ENCODE assay signal across 8 cellular contexts in genomic region chr19:48993175-48994034, GRCh38. TPM values are rescaled to one million over a fixed set of nuclear protein-coding genes. Genes with fewer than 3 reads are reported as not detected.
DNase-seq lines count a peak whose midpoint lies in the region; ATAC-seq and TF ChIP-seq lines count a peak whose summit lies in the region.

TSS of gene GYS1 (minus strand) at chr19:48993309. CDS start at chr19:48993112, 197 bp downstream.
TSS of gene RUVBL2 (plus strand) at chr19:48993887. CDS start at chr19:48993912, 25 bp downstream.

- H3K9me3 ChIP-seq in GM23248 (ENCODE audit: low read depth) = no peaks in the 10 kb centered on the region
- H3K9me3 ChIP-seq in fibroblast of lung (ENCODE audit: control insufficient read depth, insufficient read depth, low read depth, low read length) = no peaks in the 10 kb centered on the region

- in situ Hi-C loops in GM23248 (cut with MboI) = no loop called here

- H3K4me1 ChIP-seq in GM23248 (ENCODE audit: insufficient read depth) = peaks cover 17% of the 10 kb centered on the region; the same call in 1 of the 2 replicates
- H3K4me1 ChIP-seq in fibroblast of lung (ENCODE audit: control insufficient read depth, extremely low read depth, insufficient read depth, low read length) = peaks cover 19% of the 10 kb centered on the region

- H3K4me2 ChIP-seq in GM23248 (ENCODE audit: unreplicated experiment) (peak within 1 kb of the TSS; percentile 92), fibroblast of lung (ENCODE audit: extremely low read depth, insufficient read depth, low read length) (peak within 1 kb of the TSS; percentile 80)

- TF ChIP-seq CTCF in fibroblast of lung (conservative IDR thresholded peaks at IDR 0.05 in 1 of 2, IDR thresholded peaks at IDR 0.05 in 1 of 2; ENCODE audit: low read depth in 1 of 2, low read length in 2 of 2) = peak; percentile 62 to 90

- H2AFZ ChIP-seq in GM23248 (peak within 1 kb of the TSS; percentile 65), fibroblast of lung (ENCODE audit: low read length) (peak within 1 kb of the TSS; percentile 78)

- H3K27ac ChIP-seq in GM23248 (peak within 1 kb of the TSS; percentile 96), fibroblast of lung (ENCODE audit: insufficient read depth, low read length) (peak within 1 kb of the TSS; percentile 98)

- H3K27me3 Mint-ChIP-seq in activated T-helper 17 cell treated with anti-CD3 and anti-CD28 coated beads, Interleukin-2, amount 50 U/mL, for 72 hours = no peaks in the 10 kb centered on the region
- H3K27me3 Mint-ChIP-seq in naive thymus-derived CD8-positive, alpha-beta T cell = no peaks in the 10 kb centered on the region

- POLR2A ChIA-PET in naive thymus-derived CD8-positive, alpha-beta T cell (lab: Charles Lee) = interaction anchor here (0.5 to 3.4 kb wide), 35 partner anchors 10 to 795 kb away, joined by 3 to 53 read pairs (median 4); partner anchors contain the start of genes AP2A1, BAX, BCL2L12 and CA11

- H3K4me3 Mint-ChIP-seq in activated T-helper 17 cell treated with anti-CD3 and anti-CD28 coated beads, Interleukin-2, amount 50 U/mL, for 72 hours = peak within 1 kb of the TSS; percentile 86
- H3K4me3 Mint-ChIP-seq in naive thymus-derived CD8-positive, alpha-beta T cell = peak within 1 kb of the TSS; percentile 92 to 98 (median 94)

- DNase-seq in Daoy (ENCODE audit: low read depth) (peak; percentile 100), GM23248 (peak; percentile 100), LHCN-M2 (ENCODE audit: low read depth) (peak; percentile 99), RPMI8226 (peak; percentile 98), fibroblast of lung (ENCODE audit: low read depth in 2 of 2) (peak; percentile 99)
- peak; percentile 98 to 100 (median 99) for DNase-seq in naive thymus-derived CD8-positive, alpha-beta T cell
- DNase-seq in stimulated activated naive CD4-positive, alpha-beta T cell treated with Interleukin-2 at 50 U/mL for 16 hours (lab: John Stamatoyannopoulos, UW) = peak; percentile 99

- ATAC-seq in activated T-helper 17 cell treated with anti-CD3 and anti-CD28 coated beads, Interleukin-2, amount 50 U/mL, for 72 hours (replicated peaks) = peak; percentile 95
- ATAC-seq in naive thymus-derived CD8-positive, alpha-beta T cell = peak; percentile 92

- H3K36me3 ChIP-seq in GM23248 (ENCODE audit: low read depth) (peaks cover 3% of the 10 kb centered on the region; the same call in 1 of the 2 replicates), fibroblast of lung (ENCODE audit: control insufficient read depth, insufficient read depth, low read length) (peaks cover 5% of the 10 kb centered on the region)

- H3K9me3 Mint-ChIP-seq in activated T-helper 17 cell treated with anti-CD3 and anti-CD28 coated beads, Interleukin-2, amount 50 U/mL, for 72 hours = no peaks in the 10 kb centered on the region
- no peaks in the 10 kb centered on the region for H3K9me3 Mint-ChIP-seq in naive thymus-derived CD8-positive, alpha-beta T cell

- 0 out of 2 replicates have a peak, but pooled peaks cover 4% of the 10 kb centered on the region for H4K20me1 ChIP-seq in GM23248 (ENCODE audit: insufficient read depth)
- H4K20me1 ChIP-seq in fibroblast of lung (ENCODE audit: control insufficient read depth, extremely low read depth, insufficient read depth, low read length) = no peaks in the 10 kb centered on the region

- peak within 1 kb of the TSS; percentile 92 for H3K27ac Mint-ChIP-seq in activated T-helper 17 cell treated with anti-CD3 and anti-CD28 coated beads, Interleukin-2, amount 50 U/mL, for 72 hours
- peak within 1 kb of the TSS; percentile 90 to 99 (median 98) for H3K27ac Mint-ChIP-seq in naive thymus-derived CD8-positive, alpha-beta T cell

- H3K79me2 ChIP-seq in GM23248 (ENCODE audit: insufficient read depth) (peaks cover 94% of the 10 kb centered on the region), fibroblast of lung (ENCODE audit: control insufficient read depth, insufficient read depth, low read length) (peaks cover 66% of the 10 kb centered on the region)

- H3K9me2 ChIP-seq in GM23248 (ENCODE audit: insufficient read depth) = no peaks in the 10 kb centered on the region

- peaks cover 34% of the 10 kb centered on the region for H3K4me1 Mint-ChIP-seq in activated T-helper 17 cell treated with anti-CD3 and anti-CD28 coated beads, Interleukin-2, amount 50 U/mL, for 72 hours
- peaks cover 33 to 63% (median 44%) of the 10 kb centered on the region in 4 donors for H3K4me1 Mint-ChIP-seq in naive thymus-derived CD8-positive, alpha-beta T cell

- 1 to 2% methylated on average over 51 to 55 of the region's 56 CpGs for WGBS in GM23248 (ENCODE audit: low coverage in 1 of 2, low lambda C conversion rate in 2 of 2, missing lambda C conversion rate in 2 of 2), 2 experiments

- no peaks in the 10 kb centered on the region for H3K27me3 ChIP-seq in GM23248 (replicated peaks; ENCODE audit: insufficient read depth)
- H3K27me3 ChIP-seq in fibroblast of lung (ENCODE audit: control insufficient read depth, insufficient read depth, low read length) = no peaks in the 10 kb centered on the region

- H3K9ac ChIP-seq in GM23248 = peak within 1 kb of the TSS; percentile 99
- H3K9ac ChIP-seq in fibroblast of lung (ENCODE audit: insufficient read depth, low read length) = peak within 1 kb of the TSS; percentile 93

- peaks cover 58% of the 10 kb centered on the region for H3K36me3 Mint-ChIP-seq in activated T-helper 17 cell treated with anti-CD3 and anti-CD28 coated beads, Interleukin-2, amount 50 U/mL, for 72 hours (ENCODE audit: low read depth)
- H3K36me3 Mint-ChIP-seq in naive thymus-derived CD8-positive, alpha-beta T cell = peaks cover 0 to 15% (median 0%) of the 10 kb centered on the region in 3 donors

- H3K4me3 ChIP-seq in GM23248 (peak within 1 kb of the TSS; percentile 97), fibroblast of lung (replicated peaks in 1 of 4; ENCODE audit: control extremely low read depth in 1 of 4, insufficient read depth in 1 of 4, low read depth in 3 of 4, low read length in 4 of 4) (peak within 1 kb of the TSS; percentile 94 to 98 (median 98))

- 0 out of 2 replicates have a peak, but pooled peaks cover 2% of the 10 kb centered on the region for H3F3A ChIP-seq in GM23248 (ENCODE audit: insufficient read depth)

RNA-seq across cellular contexts. Expression of gene GYS1, which starts in this region (rescaled TPM):
- total RNA-seq in Daoy (2014; rRNA removed; shearing (Covaris generic)) = 19.2 and 36.8 TPM in 2 replicates
- total RNA-seq in GM23248 (2014; rRNA removed; shearing (Covaris generic)) = 78.4 and 80.1 TPM in 2 replicates
- 85.6 and 92.6 TPM in 2 replicates for polyA plus RNA-seq in GM23248 (2016; fragmentation: Nextera tagmentation; extraction: Ambion mirVana)
- 78.8 and 80.0 TPM in 2 replicates for total RNA-seq in LHCN-M2 (2014; rRNA removed)
- 133 TPM for polyA plus RNA-seq in LHCN-M2 (2012)
- 10 to 100 TPM; 50.8 to 99.9 TPM for total RNA-seq in activated T-helper 17 cell treated with anti-CD3 and anti-CD28 coated beads, Interleukin-2, amount 50 U/mL, for 72 hours
- 18.7 and 31.2 TPM in 2 replicates for total RNA-seq in fibroblast of lung
- polyA plus RNA-seq in fibroblast of lung = 42.8 and 43.0 TPM in 2 replicates
- polyA plus RNA-seq in fibroblast of lung (2012) = 49.0 and 53.8 TPM in 2 replicates
- polyA minus RNA-seq in fibroblast of lung (ENCODE audit: low replicate concordance) = 160 and 250 TPM in 2 replicates
- total RNA-seq in naive thymus-derived CD8-positive, alpha-beta T cell = 10 to 100 TPM; 45.9 to 47.9 TPM
- polyA plus RNA-seq in naive thymus-derived CD8-positive, alpha-beta T cell = 10 to 100 TPM; 17.9 to 31.0 (median 22.3) TPM

RNA-seq across cellular contexts. Expression of gene RUVBL2, which starts in this region (rescaled TPM):
- 550 and 590 TPM in 2 replicates for total RNA-seq in Daoy (2014; rRNA removed; shearing (Covaris generic))
- 177 TPM in 2 replicates for total RNA-seq in GM23248 (2014; rRNA removed; shearing (Covaris generic))
- polyA plus RNA-seq in GM23248 (2016; fragmentation: Nextera tagmentation; extraction: Ambion mirVana) = 129 and 130 TPM in 2 replicates
- total RNA-seq in LHCN-M2 (2014; rRNA removed) = 263 and 300 TPM in 2 replicates
- 177 TPM for polyA plus RNA-seq in LHCN-M2 (2012)
- 100 to 1,000 TPM; 100 to 166 TPM for total RNA-seq in activated T-helper 17 cell treated with anti-CD3 and anti-CD28 coated beads, Interleukin-2, amount 50 U/mL, for 72 hours
- total RNA-seq in fibroblast of lung = 128 and 158 TPM in 2 replicates
- polyA plus RNA-seq in fibroblast of lung = 77.6 and 157 TPM in 2 replicates
- 88.1 and 178 TPM in 2 replicates for polyA plus RNA-seq in fibroblast of lung (2012)
- polyA minus RNA-seq in fibroblast of lung (ENCODE audit: low replicate concordance) = 138 and 212 TPM in 2 replicates
- total RNA-seq in naive thymus-derived CD8-positive, alpha-beta T cell = 10 to 100 TPM; 30.4 to 32.0 TPM
- polyA plus RNA-seq in naive thymus-derived CD8-positive, alpha-beta T cell = 10 to 100 TPM; 47.5 to 66.1 (median 62.0) TPM

Comparison
In these comparisons a context has a peak if more than half of its experiments do, and no peak if none do; other contexts are left out.
1. Peak in every context shown above with its lines: DNase-seq, ATAC-seq, H3K4me3 ChIP-seq and H3K27ac ChIP-seq.